ENCODE assay signal across 9 cellular contexts in the genomic region with DNA sequence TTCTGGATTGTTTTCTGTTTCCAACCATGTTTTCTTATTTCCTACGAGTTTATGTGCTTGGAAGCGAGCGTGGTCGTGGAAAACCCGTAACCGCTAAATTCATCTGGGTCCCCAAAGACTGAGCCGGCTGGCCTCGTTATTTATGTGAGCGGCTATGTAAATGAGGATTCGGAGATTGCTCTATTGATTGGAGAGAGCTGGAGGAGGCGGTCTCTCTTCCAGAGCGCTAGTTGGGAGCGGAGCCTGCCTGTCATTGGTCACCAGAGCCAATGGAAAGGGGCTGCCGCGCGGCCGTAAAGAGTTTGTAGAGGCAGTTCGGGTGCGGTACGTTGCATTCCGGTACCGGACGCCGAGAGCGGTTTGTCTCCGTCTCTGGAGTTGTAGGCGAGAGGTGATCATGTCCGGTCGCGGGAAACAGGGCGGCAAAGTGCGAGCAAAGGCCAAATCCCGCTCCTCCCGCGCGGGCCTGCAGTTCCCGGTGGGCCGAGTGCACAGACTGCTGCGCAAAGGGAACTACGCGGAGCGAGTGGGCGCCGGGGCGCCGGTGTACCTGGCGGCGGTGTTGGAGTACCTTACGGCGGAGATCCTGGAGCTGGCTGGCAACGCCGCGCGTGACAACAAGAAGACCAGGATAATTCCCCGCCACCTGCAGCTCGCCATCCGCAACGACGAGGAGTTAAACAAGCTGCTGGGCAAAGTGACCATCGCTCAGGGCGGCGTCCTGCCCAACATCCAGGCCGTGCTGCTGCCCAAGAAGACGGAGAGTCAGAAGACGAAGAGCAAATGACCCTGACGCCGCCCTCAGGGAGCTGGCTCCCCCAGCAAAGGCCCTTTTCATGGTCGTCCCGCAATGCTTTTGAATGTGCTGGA. TPM values are rescaled to one million over a fixed set of nuclear protein-coding genes. Genes with fewer than 3 reads are reported as not detected.
A peak's percentile ranks its signal among the peaks of the same experiment; 100 is the strongest.
DNase-seq lines count a peak whose midpoint lies in the region; ATAC-seq, FAIRE-seq and TF ChIP-seq lines count a peak whose summit lies in the region.
"Had no signal": no experiment of that assay in that cellular context is flagged by ENCODE, and none has a peak within 500 bp of the region (broad histone marks: within the 10 kb centered on the region; RNA-seq: fewer than 3 reads in every experiment).

No MANE protein-coding gene starts in this region.

- H3K9me3 ChIP-seq in neural progenitor cell (ENCODE audit: low read depth): no peaks in the 10 kb centered on the region
- H3K9me3 ChIP-seq in stomach: no peaks in the 10 kb centered on the region

- 0 to 1% (median 1%) methylated on average over 24 to 69 of the region's 69 CpGs for WGBS in stomach, 5 donors

- peak; percentile 69 for FAIRE-seq in frontal cortex (lab: Jason Lieb, UNC)

- H2AFZ ChIP-seq in neural progenitor cell (replicated peaks): peak overlapping the region; percentile 80

- H3K79me2 ChIP-seq in neural progenitor cell (ENCODE audit: low read depth): peaks cover 15% of the 10 kb centered on the region

- H3K27ac ChIP-seq in neural progenitor cell: no peak overlapping the region
- H3K27ac ChIP-seq in stomach: peak overlapping the region; percentile 92 to 99 (median 97)
- H3K27ac ChIP-seq: HL-60 had no signal

- TF ChIP-seq CTCF in AG04449 (IDR thresholded peaks at IDR 0.05; ENCODE audit: insufficient read depth, low read length, missing control alignments) (no peak), neural progenitor cell (IDR thresholded peaks at IDR 0.05) (peak; percentile 12), stomach (IDR thresholded peaks at IDR 0.05) (no peak)

- peaks cover 49% of the 10 kb centered on the region for H3F3A ChIP-seq in neural progenitor cell (ENCODE audit: low read depth)

- POLR2A ChIA-PET in AG04449 (lab: Yijun Ruan, JAX): interaction anchor here (0.6 to 2.6 kb wide), 7 partner anchors 8 to 1556 kb away, joined by 3 to 24 read pairs (median 3); partner anchors contain the start of genes C12orf60 and WBP11

- no peaks in the 10 kb centered on the region for H3K36me3 Mint-ChIP-seq in neural progenitor cell

- peak overlapping the region; percentile 99 for H3K4me3 Mint-ChIP-seq in neural progenitor cell

- H3K9me3 Mint-ChIP-seq in neural progenitor cell: peaks cover 7% of the 10 kb centered on the region

- DNase-seq in AG04449 (ENCODE audit: low read depth, low spot score) (peak; percentile 77), frontal cortex (ENCODE audit: low spot score in 2 of 2) (peak; percentile 80 to 92), neural progenitor cell (ENCODE audit: low spot score) (peak; percentile 97), stomach (peak; percentile 97)
- DNase-seq in activated naive CD4-positive, alpha-beta T cell treated with Interleukin-2 at 50 U/mL for 16 hours: peak; percentile 89

- CTCF ChIA-PET in AG04449 (lab: Yijun Ruan, JAX): interaction anchor here (1.2 to 1.5 kb wide), 4 partner anchors 15 to 223 kb away, joined by 3 to 4 read pairs (median 4); no protein-coding TSS in a partner anchor

- H3K27me3 Mint-ChIP-seq in neural progenitor cell (ENCODE audit: insufficient read depth, low read depth): peaks cover 30% of the 10 kb centered on the region

- TF ChIP-seq POLR2A in Raji (IDR thresholded peaks at IDR 0.05; ENCODE audit: insufficient read depth, low read depth, low read length) (peak; percentile 47), stomach (IDR thresholded peaks at IDR 0.05) (peak in 2 of 4 donors; percentile 97 to 98)

- H4K20me1 ChIP-seq in neural progenitor cell (ENCODE audit: low read depth): peaks cover 8% of the 10 kb centered on the region

- H3K4me1 Mint-ChIP-seq in neural progenitor cell: peaks cover 44% of the 10 kb centered on the region

- H3K9ac ChIP-seq in neural progenitor cell: peak overlapping the region; percentile 1

- peaks cover 18% of the 10 kb centered on the region for H3K4me1 ChIP-seq in neural progenitor cell
- H3K4me1 ChIP-seq in stomach: peaks cover 16 to 48% (median 32%) of the 10 kb centered on the region in 4 donors

- peak overlapping the region; percentile 78 for H3K27ac Mint-ChIP-seq in neural progenitor cell

- H3K4me3 ChIP-seq in AG04449 (ENCODE audit: low read depth, low read length) (peak overlapping the region; percentile 94), neural progenitor cell (peak overlapping the region; percentile 88), stomach (peak overlapping the region; percentile 60 to 91 (median 73))

- no peaks in the 10 kb centered on the region for H3K36me3 ChIP-seq in neural progenitor cell
- no peaks in the 10 kb centered on the region for H3K36me3 ChIP-seq in stomach

- H3K27me3 ChIP-seq in neural progenitor cell (peaks cover 9% of the 10 kb centered on the region), stomach (no peaks in the 10 kb centered on the region)

- TF ChIP-seq EP300 in stomach (IDR thresholded peaks at IDR 0.05): no peak

- ATAC-seq in GM19025 (IDR thresholded peaks at IDR 0.05; ENCODE audit: low read depth, unreplicated experiment): peak; percentile 48
- peak; percentile 58 for ATAC-seq in HG03280 (IDR thresholded peaks at IDR 0.05; ENCODE audit: unreplicated experiment)

- intact Hi-C loops in stomach (cut with DNase I; ENCODE audit: low total_unique reads): no loop called here

- peak overlapping the region; percentile 88 for H3K4me2 ChIP-seq in neural progenitor cell

RNA-seq across cellular contexts. Expression of gene WBP11, which starts 29.0 kb away (rescaled TPM):
- 20.8 TPM for total RNA-seq in frontal cortex
- 41.6 and 53.5 TPM in 2 replicates for total RNA-seq in neural progenitor cell (ENCODE audit: low replicate concordance)
- total RNA-seq in stomach: 10 to 100 TPM in 4 of 5 donors, 1 to 10 TPM in 1; 1.4 to 65.9 (median 19.2) TPM
- 10 to 100 TPM; 12.7 to 16.0 (median 13.0) TPM for polyA plus RNA-seq in stomach

RNA-seq across cellular contexts. Expression of gene C12orf60, which starts 29.2 kb away (rescaled TPM):
- total RNA-seq in frontal cortex: 1.6 TPM
- total RNA-seq in neural progenitor cell (ENCODE audit: low replicate concordance): 5.4 and 7.0 TPM in 2 replicates
- 1 to 10 TPM in 3 of 5 donors, not detected in 2; 1.0 to 3.1 (median 1.5) TPM for total RNA-seq in stomach
- 1 to 10 TPM; 1.1 to 2.4 (median 1.4) TPM for polyA plus RNA-seq in stomach

RNA-seq across cellular contexts. Expression of gene SMCO3, which starts 39.7 kb away (rescaled TPM):
- total RNA-seq in frontal cortex: 0.41 TPM
- total RNA-seq in neural progenitor cell (ENCODE audit: low replicate concordance): not detected in 2 replicates
- total RNA-seq in stomach: 1 to 10 TPM in 1 of 5 donors, not detected in 4; 2.4 TPM
- not detected for polyA plus RNA-seq in stomach
